19 cellular contexts compared by ENCODE assay signal in the genomic region with DNA sequence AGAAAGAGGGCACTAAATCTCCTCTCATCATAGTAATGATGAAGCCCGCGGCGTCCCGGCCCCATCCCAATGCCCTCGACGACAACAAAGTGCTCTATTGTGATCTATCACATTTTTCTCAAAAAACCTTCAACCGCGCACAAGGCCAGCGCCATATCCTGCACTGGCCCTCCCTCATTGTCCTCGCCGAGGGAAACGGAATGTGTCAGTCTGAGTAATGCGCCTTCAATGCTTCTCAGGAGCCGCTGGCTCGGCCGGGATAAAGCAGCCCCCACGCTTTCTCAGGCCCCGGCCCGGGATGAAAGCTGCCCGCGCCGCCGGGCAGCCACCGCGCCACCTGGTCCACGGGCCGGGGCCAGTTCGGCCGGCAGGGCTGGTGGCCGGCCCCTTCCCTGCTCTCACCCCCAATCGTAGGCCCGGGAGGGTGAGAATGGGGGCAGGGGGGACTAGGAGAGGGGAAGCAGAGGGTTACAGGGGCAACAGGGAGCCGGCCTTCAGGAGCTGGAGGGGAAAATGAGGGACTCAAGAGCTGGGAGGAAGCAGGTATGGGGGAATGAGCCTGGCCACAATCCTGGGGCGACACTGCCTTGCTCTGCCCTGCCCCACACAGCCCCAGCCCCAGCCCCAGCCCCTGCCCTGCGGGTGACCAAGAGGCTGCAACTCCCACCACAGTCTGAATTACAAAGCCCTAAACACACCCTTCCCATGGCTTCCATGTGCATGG. TPM values are rescaled to one million over a fixed set of nuclear protein-coding genes. Genes with fewer than 3 reads are reported as not detected.
DNase-seq lines count a peak whose midpoint lies in the region; ATAC-seq, FAIRE-seq and TF ChIP-seq lines count a peak whose summit lies in the region.
"Had no signal": no experiment of that assay in that cellular context is flagged by ENCODE, and none has a peak within 500 bp of the region (broad histone marks: within the 10 kb centered on the region; RNA-seq: fewer than 3 reads in every experiment).

No MANE protein-coding gene starts in this region.

- TF ChIP-seq CTCF in astrocyte (IDR thresholded peaks at IDR 0.05; ENCODE audit: insufficient read depth, low read depth, low read length) (no peak), gastroesophageal sphincter (IDR thresholded peaks at IDR 0.05) (no peak), nephron progenitor cell (IDR thresholded peaks at IDR 0.05) (no peak)

- WGBS in gastroesophageal sphincter (ENCODE audit: low coverage in 1 of 2), 2 donors = 40 to 46% methylated on average over 8 to 10 of the region's 35 CpGs

- no peaks in the 10 kb centered on the region for H4K20me1 ChIP-seq in astrocyte (ENCODE audit: insufficient read depth, low read length)

- DNase-seq in AG08396 (ENCODE audit: low spot score) (peak; percentile 47), astrocyte (ENCODE audit: low read depth) (peak; percentile 65), nephron progenitor cell (peak; percentile 55), activated gamma-delta T cell (lab: John Stamatoyannopoulos, UW) (no peak), UCSD-AML1 (lab: John Stamatoyannopoulos, UW; ENCODE audit: unreplicated experiment) (no peak), C1 segment of cervical spinal cord (lab: John Stamatoyannopoulos, UW) (no peak)
- DNase-seq: activated CD8-positive, alpha-beta T cell treated with anti-CD3 and anti-CD28 coated beads, Interleukin-2, amount 10 ng/mL, durations not matched to agents 7 days and 5 days; amygdala; CD8-positive, alpha-beta memory T cell; GDM1; OCI-M1 had no signal

- no peaks in the 10 kb centered on the region for H3K79me2 ChIP-seq in astrocyte (ENCODE audit: insufficient read depth, low read length)
- H3K79me2 ChIP-seq: parathyroid adenoma had no signal

- H3K9ac ChIP-seq in astrocyte (ENCODE audit: low read length) = peak overlapping the region; percentile 66
- H3K9ac ChIP-seq: parathyroid adenoma had no signal

- H3K36me3 ChIP-seq in astrocyte (ENCODE audit: insufficient read depth, low read length) = no peaks in the 10 kb centered on the region
- no peaks in the 10 kb centered on the region for H3K36me3 ChIP-seq in gastroesophageal sphincter

- no peak overlapping the region for H3K27ac Mint-ChIP-seq in astrocyte (ENCODE audit: unreplicated experiment)
- peak overlapping the region; percentile 97 for H3K27ac Mint-ChIP-seq in nephron progenitor cell
- H3K27ac Mint-ChIP-seq: activated CD8-positive, alpha-beta T cell treated with anti-CD3 and anti-CD28 coated beads, Interleukin-2, amount 10 ng/mL, durations not matched to agents 7 days and 5 days; CD8-positive, alpha-beta memory T cell had no signal

- H3K4me1 ChIP-seq in astrocyte (ENCODE audit: insufficient read depth, low read length) = peaks cover 10% of the 10 kb centered on the region
- H3K4me1 ChIP-seq in gastroesophageal sphincter = peaks cover 0 to 15% (median 0%) of the 10 kb centered on the region in 3 donors
- H3K4me1 ChIP-seq: parathyroid adenoma had no signal

- peak overlapping the region; percentile 74 for H3K4me2 ChIP-seq in astrocyte (ENCODE audit: low read length)

- ATAC-seq in gastroesophageal sphincter (peak; percentile 31), GM19324 (IDR thresholded peaks at IDR 0.05; ENCODE audit: low FRiP score, unreplicated experiment) (no peak)
- ATAC-seq: activated CD8-positive, alpha-beta T cell treated with anti-CD3 and anti-CD28 coated beads, Interleukin-2, amount 10 ng/mL, durations not matched to agents 7 days and 5 days; SK-N-SH treated with all-trans-retinoic acid at 6 μM for 48 hours had no signal

- no peak for TF ChIP-seq EP300 in gastroesophageal sphincter (IDR thresholded peaks at IDR 0.05)

- H3K36me3 Mint-ChIP-seq in astrocyte (ENCODE audit: low read depth, unreplicated experiment) = peaks cover 4% of the 10 kb centered on the region
- no peaks in the 10 kb centered on the region for H3K36me3 Mint-ChIP-seq in nephron progenitor cell (ENCODE audit: low read depth)
- H3K36me3 Mint-ChIP-seq: CD8-positive, alpha-beta memory T cell had no signal

- no peaks in the 10 kb centered on the region for H3K4me1 Mint-ChIP-seq in astrocyte (ENCODE audit: low read depth, unreplicated experiment)
- peaks cover 33% of the 10 kb centered on the region for H3K4me1 Mint-ChIP-seq in nephron progenitor cell
- H3K4me1 Mint-ChIP-seq: CD8-positive, alpha-beta memory T cell had no signal

- H3K27me3 Mint-ChIP-seq in astrocyte (ENCODE audit: low read depth, unreplicated experiment) (peaks cover 52% of the 10 kb centered on the region), nephron progenitor cell (ENCODE audit: low read depth, poor library complexity) (peaks cover 19% of the 10 kb centered on the region)

- H3K4me3 Mint-ChIP-seq in astrocyte (ENCODE audit: unreplicated experiment) = no peak overlapping the region
- no peak overlapping the region for H3K4me3 Mint-ChIP-seq in nephron progenitor cell
- H3K4me3 Mint-ChIP-seq: activated CD8-positive, alpha-beta T cell treated with anti-CD3 and anti-CD28 coated beads, Interleukin-2, amount 10 ng/mL, durations not matched to agents 7 days and 5 days; CD8-positive, alpha-beta memory T cell had no signal

- H3K9me3 Mint-ChIP-seq in astrocyte (ENCODE audit: unreplicated experiment) (peaks cover 7% of the 10 kb centered on the region), nephron progenitor cell (peaks cover 8% of the 10 kb centered on the region)

- no peak for TF ChIP-seq POLR2A in gastroesophageal sphincter (IDR thresholded peaks at IDR 0.05)

- H3K4me3 ChIP-seq in astrocyte (ENCODE audit: insufficient read depth, low read depth, low read length) (no peak overlapping the region), gastroesophageal sphincter (no peak overlapping the region)
- H3K4me3 ChIP-seq: dorsolateral prefrontal cortex had no signal

- peak overlapping the region; percentile 79 for H2AFZ ChIP-seq in astrocyte (ENCODE audit: low read depth, low read length)
- H2AFZ ChIP-seq: parathyroid adenoma had no signal

- H3K27me3 ChIP-seq in astrocyte (ENCODE audit: insufficient read depth, low read length) = no peaks in the 10 kb centered on the region
- peaks cover 16% of the 10 kb centered on the region for H3K27me3 ChIP-seq in gastroesophageal sphincter

- no peak for FAIRE-seq in astrocyte (lab: Jason Lieb, UNC)

- H3K9me3 ChIP-seq in astrocyte (ENCODE audit: insufficient read depth, low read depth, low read length) = peaks cover 9% of the 10 kb centered on the region
- H3K9me3 ChIP-seq in gastroesophageal sphincter = peaks cover 0 to 11% (median 0%) of the 10 kb centered on the region in 3 donors

- peak overlapping the region; percentile 64 for H3K27ac ChIP-seq in astrocyte (ENCODE audit: low read depth, low read length)
- peak overlapping the region in 1 of 4 donors; percentile 38 for H3K27ac ChIP-seq in gastroesophageal sphincter
- H3K27ac ChIP-seq: dorsolateral prefrontal cortex, parathyroid adenoma had no signal

RNA-seq across cellular contexts. Expression of a gene that starts 10.0 kb away (rescaled TPM):
- total RNA-seq in astrocyte = not detected in 2 replicates
- total RNA-seq in gastroesophageal sphincter = not detected
- total RNA-seq: A673; activated CD8-positive, alpha-beta T cell treated with anti-CD3 and anti-CD28 coated beads, Interleukin-2, amount 10 ng/mL, durations not matched to agents 7 days and 5 days; CD8-positive, alpha-beta memory T cell; dorsolateral prefrontal cortex; mononuclear cell; NCI-H460 had no signal

Comparison
In these comparisons a context has a peak if more than half of its experiments do, and no peak if none do; other contexts are left out.
1. DNase-seq: peak in AG08396 (single experiment), astrocyte (single experiment) and nephron progenitor cell (single experiment); none in activated gamma-delta T cell (single experiment), UCSD-AML1 (single experiment) and C1 segment of cervical spinal cord (0 of 14).